Comparison of ENCODE assay signal across 8 cellular contexts in genomic region chr13:28719656-28720055, GRCh38. TPM values are rescaled to one million over a fixed set of nuclear protein-coding genes. Genes with fewer than 3 reads are reported as not detected.
DNase-seq lines count a peak whose midpoint lies in the region; ATAC-seq, FAIRE-seq and TF ChIP-seq lines count a peak whose summit lies in the region.

No MANE protein-coding gene starts in this region.

- no peaks in the 10 kb centered on the region for H3K9me3 ChIP-seq in heart left ventricle
- no peaks in the 10 kb centered on the region for H3K9me3 ChIP-seq in GM12878 (replicated peaks; ENCODE audit: control insufficient read depth, insufficient read depth, low read length)
- no peaks in the 10 kb centered on the region for H3K9me3 ChIP-seq in right lobe of liver
- no peaks in the 10 kb centered on the region for H3K9me3 ChIP-seq in upper lobe of right lung
- H3K9me3 ChIP-seq in esophagus squamous epithelium, result no peaks in the 10 kb centered on the region

- DNase-seq in heart left ventricle, result no peak
- no peak for DNase-seq in left cardiac atrium
- no peak for DNase-seq in GM12878 (ENCODE audit: low read depth, low spot score)
- DNase-seq in right lobe of liver, result no peak
- DNase-seq in upper lobe of right lung, result no peak
- no peak for DNase-seq in NCI-H526 (lab: John Stamatoyannopoulos, UW)
- no peak for DNase-seq in esophagus squamous epithelium (lab: John Stamatoyannopoulos, UW)

- no peaks in the 10 kb centered on the region for H3K79me2 ChIP-seq in GM12878 (ENCODE audit: control insufficient read depth, insufficient read depth, low read length)

- H2AFZ ChIP-seq in GM12878 (ENCODE audit: control insufficient read depth, low read depth, low read length), result peak overlapping the region; percentile 95

- BruUV-seq in GM12878 (replicated peaks; lab: Mats Ljungman, UMichigan), result no TSS peak

- no peaks in the 10 kb centered on the region for H4K20me1 ChIP-seq in GM12878 (ENCODE audit: control insufficient read depth, insufficient read depth)

- H3K4me3 ChIP-seq in heart left ventricle (peak overlapping the region in 10 of 12 donors; percentile 54 to 87 (median 81)), GM12878 (peak overlapping the region; percentile 72; the same call in 1 of the 2 replicates), right lobe of liver (no peak overlapping the region), upper lobe of right lung (peak overlapping the region; percentile 73), esophagus squamous epithelium (no peak overlapping the region)

- H3K36me3 ChIP-seq in heart left ventricle, result peaks cover 0 to 9% (median 0%) of the 10 kb centered on the region in 9 donors
- no peaks in the 10 kb centered on the region for H3K36me3 ChIP-seq in GM12878 (ENCODE audit: control insufficient read depth in 2 of 2, insufficient read depth in 2 of 2, low read length in 1 of 2)
- peaks cover 0 to 6% (median 0%) of the 10 kb centered on the region in 4 donors for H3K36me3 ChIP-seq in right lobe of liver
- no peaks in the 10 kb centered on the region for H3K36me3 ChIP-seq in upper lobe of right lung
- H3K36me3 ChIP-seq in esophagus squamous epithelium, result no peaks in the 10 kb centered on the region

- CTCF ChIA-PET in GM12878 (lab: Yijun Ruan, JAX), result interaction anchor here (0.9 kb wide), 1 partner anchor 143 kb away, joined by 3 read pairs; no protein-coding TSS in a partner anchor

- ATAC-seq in heart left ventricle (no peak), left cardiac atrium (no peak), GM12878 (no peak), right lobe of liver (no peak), upper lobe of right lung (no peak), HG02642 (IDR thresholded peaks at IDR 0.05; ENCODE audit: poor library complexity, unreplicated experiment) (no peak)

- POLR2A ChIA-PET in GM12878 (lab: Charles Lee), result no interaction called here

- no peak overlapping the region for H3K9ac ChIP-seq in GM12878 (ENCODE audit: control insufficient read depth, insufficient read depth, low read length)

- peak overlapping the region; percentile 86 for H3K4me2 ChIP-seq in GM12878 (ENCODE audit: control insufficient read depth, insufficient read depth)

- SMC1A ChIA-PET in GM12878 (lab: Charles Lee; ENCODE audit: uncharacterized antibody, unreplicated experiment), result interaction anchor here (1.5 to 1.6 kb wide), 2 partner anchors 10 to 58 kb away, joined by 3 to 6 read pairs; no protein-coding TSS in a partner anchor

- TF ChIP-seq POLR2A in heart left ventricle (IDR thresholded peaks at IDR 0.05) (no peak), GM12878 (IDR thresholded peaks at IDR 0.05; ENCODE audit: low read depth, low read length) (no peak), right lobe of liver (IDR thresholded peaks at IDR 0.05) (no peak), esophagus squamous epithelium (IDR thresholded peaks at IDR 0.05) (no peak)

- no peak for TF ChIP-seq EP300 in GM12878 (IDR thresholded peaks at IDR 0.05; ENCODE audit: borderline replicate concordance in 1 of 2, control insufficient read depth in 1 of 2, low read depth in 2 of 2, low read length in 2 of 2)

- RAD21 ChIA-PET in GM12878 (lab: Charles Lee; ENCODE audit: unreplicated experiment), result interaction anchor here (0.9 to 1.1 kb wide), 4 partner anchors 58 to 82 kb away, joined by 3 to 4 read pairs (median 4); partner anchors contain the start of gene POMP

- H3K27me3 ChIP-seq in heart left ventricle (no peaks in the 10 kb centered on the region), GM12878 (replicated peaks in 1 of 2; ENCODE audit: control insufficient read depth in 2 of 2, insufficient read depth in 2 of 2, low read length in 1 of 2) (no peaks in the 10 kb centered on the region), right lobe of liver (no peaks in the 10 kb centered on the region), upper lobe of right lung (no peaks in the 10 kb centered on the region), esophagus squamous epithelium (no peaks in the 10 kb centered on the region)

- no peak for TF ChIP-seq CTCF in heart left ventricle (IDR thresholded peaks at IDR 0.05)
- TF ChIP-seq CTCF in GM12878 (IDR thresholded peaks at IDR 0.05 in 2 of 3, conservative IDR thresholded peaks at IDR 0.05 in 1 of 3; ENCODE audit: control insufficient read depth in 2 of 3, extremely low read depth in 1 of 3, insufficient read depth in 1 of 3, low read depth in 3 of 3, low read length in 3 of 3), result no peak
- TF ChIP-seq CTCF in right lobe of liver (IDR thresholded peaks at IDR 0.05), result no peak
- TF ChIP-seq CTCF in upper lobe of right lung (IDR thresholded peaks at IDR 0.05), result no peak
- no peak for TF ChIP-seq CTCF in esophagus squamous epithelium (IDR thresholded peaks at IDR 0.05)

- H3K4me1 ChIP-seq in heart left ventricle (peaks cover 0 to 36% (median 29%) of the 10 kb centered on the region in 12 donors), GM12878 (ENCODE audit: control insufficient read depth, insufficient read depth, low read length) (no peaks in the 10 kb centered on the region), right lobe of liver (peaks cover 0 to 20% (median 2%) of the 10 kb centered on the region in 4 donors), upper lobe of right lung (peaks cover 24% of the 10 kb centered on the region), esophagus squamous epithelium (peaks cover 13 to 36% (median 15%) of the 10 kb centered on the region in 3 donors)

- WGBS in heart left ventricle, 4 donors, result 66 to 82% (median 77%) methylated on average over 6 of the region's 6 CpGs
- WGBS in GM12878 (ENCODE audit: insufficient coverage, insufficient replicate concordance, low lambda C conversion rate, missing lambda C conversion rate), result 92% methylated on average over 6 of the region's 6 CpGs
- WGBS in right lobe of liver (ENCODE audit: insufficient coverage, low coverage, low lambda C conversion rate, missing lambda C conversion rate), result 72% methylated on average over 6 of the region's 6 CpGs
- WGBS in esophagus squamous epithelium, 2 donors, result 69 to 85% methylated on average over 6 of the region's 6 CpGs

- in situ Hi-C loops in GM12878 (cut with MboI), result no loop called here

- peak overlapping the region in 10 of 12 donors; percentile 66 to 100 (median 99) for H3K27ac ChIP-seq in heart left ventricle
- H3K27ac ChIP-seq in GM12878 (ENCODE audit: control insufficient read depth, insufficient read depth), result no peak overlapping the region
- H3K27ac ChIP-seq in right lobe of liver, result peak overlapping the region; percentile 95 to 97 (median 96)
- H3K27ac ChIP-seq in upper lobe of right lung, result peak overlapping the region; percentile 98
- peak overlapping the region in 2 of 4 donors; percentile 73 to 92 for H3K27ac ChIP-seq in esophagus squamous epithelium

- intact Hi-C loops in heart left ventricle (cut with DNase I) (loop anchor here in 7 of 10 donors (2.0 to 10.0 kb wide), 9 partner anchors 33 to 582 kb away; partner anchors contain the start of genes POMP (in 2 of the 7) and PAN3 (in 1 of the 7)), left cardiac atrium (cut with DNase I) (no loop called here), GM12878 (cut with micrococcal nuclease; ENCODE audit: unreplicated experiment) (no loop called here), right lobe of liver (cut with DNase I) (no loop called here), upper lobe of right lung (cut with DNase I) (no loop called here), esophagus squamous epithelium (cut with DNase I) (no loop called here)

- no peak for FAIRE-seq in GM12878 (lab: Jason Lieb, UNC)

- no peak for TF ChIP-seq RAD21 in GM12878 (IDR thresholded peaks at IDR 0.05; ENCODE audit: insufficient read depth, low read depth, low read length)

TF ChIP-seq in GM12878, 131 proteins besides CTCF, POLR2A, EP300 and RAD21 (continues in another document):
- TF ChIP-seq FOS (IDR thresholded peaks at IDR 0.05; ENCODE audit: borderline replicate concordance, extremely low read depth, insufficient read length) (no peak), MEF2B (IDR thresholded peaks at IDR 0.05; ENCODE audit: partially characterized antibody, poor library complexity, severe bottlenecking) (no peak)

RNA-seq across cellular contexts. Expression of gene SLC46A3, which starts 0.9 kb away (rescaled TPM):
- 10 to 100 TPM; 11.5 to 18.1 (median 16.2) TPM for total RNA-seq in heart left ventricle
- 10 to 100 TPM; 11.1 to 17.0 TPM for polyA plus RNA-seq in heart left ventricle
- 10 to 100 TPM; 15.0 to 17.6 TPM for total RNA-seq in left cardiac atrium
- 11.1 and 11.3 TPM in 2 replicates for total RNA-seq in GM12878 (2013; cell fraction: nucleolus; rRNA removed)
- total RNA-seq in GM12878 (2014; rRNA removed), result 10.6 and 10.7 TPM in 2 replicates
- 7.3 and 8.2 TPM in 2 replicates for total RNA-seq in GM12878 (2014; rRNA removed; fragmentation: Illumina TruSeq; extraction: Trizol)
- total RNA-seq in GM12878 (2021), result 8.3 and 9.5 TPM in 2 replicates
- 4.6 TPM for polyA plus RNA-seq in GM12878 (2011; ENCODE audit: low read depth)
- 15.6 and 17.5 TPM in 2 replicates for polyA plus RNA-seq in GM12878 (2011; rRNA removed)
- 7.1 and 8.1 TPM in 2 replicates for polyA plus RNA-seq in GM12878 (2011; cell fraction: cytosol; rRNA removed)
- 11.6 and 12.3 TPM in 2 replicates for polyA plus RNA-seq in GM12878 (2011; cell fraction: nucleus; rRNA removed)
- polyA plus RNA-seq in GM12878 (2012), result 6.8 and 7.2 TPM in 2 replicates
- 9.3 and 14.0 TPM in 2 replicates for polyA plus RNA-seq in GM12878 (2014; fragmentation: Illumina TruSeq; extraction: Trizol)
- polyA plus RNA-seq in GM12878 (2014; fragmentation: Nextera tagmentation; extraction: Ambion mirVana), result 1 to 10 TPM; 2.9 to 3.8 TPM
- polyA plus RNA-seq in GM12878 (2014; rRNA removed), result 9.8 TPM in 2 replicates
- polyA plus RNA-seq in GM12878 (2016; fragmentation: Nextera tagmentation; extraction: Ambion mirVana), result 10 to 100 TPM in 1 of 2 experiments, 1 to 10 TPM in 1; 9.3 to 12.0 TPM
- polyA minus RNA-seq in GM12878 (2011; rRNA and poly(A)+ RNA removed), result 7.3 and 11.3 TPM in 2 replicates
- 2.7 TPM in 2 replicates for polyA minus RNA-seq in GM12878 (2011; cell fraction: cytosol; rRNA and poly(A)+ RNA removed)
- polyA minus RNA-seq in GM12878 (2011; cell fraction: nucleus; rRNA and poly(A)+ RNA removed), result 5.6 and 8.9 TPM in 2 replicates
- total RNA-seq in right lobe of liver, result 10 to 100 TPM; 33.9 to 60.9 (median 43.0) TPM
- 20.2 TPM for total RNA-seq in upper lobe of right lung
- 1 to 10 TPM in 3 of 4 donors, under 1 TPM in 1; 0.99 to 8.0 (median 3.1) TPM for total RNA-seq in esophagus squamous epithelium

Comparison
In these comparisons a context has a peak if more than half of its experiments do, and no peak if none do; other contexts are left out.
1. intact Hi-C loops: an anchor here in heart left ventricle (2.0 to 10.0 kb wide); none called in left cardiac atrium, GM12878, right lobe of liver, upper lobe of right lung and esophagus squamous epithelium.
2. H3K4me3 ChIP-seq: peak in heart left ventricle (10 of 12), GM12878 (single experiment) and upper lobe of right lung (single experiment); none in right lobe of liver (0 of 3) and esophagus squamous epithelium (0 of 4).